ENCODE assay signal across 1 cellular context in genomic region chr7:95723583-95724180, GRCh38.
TF ChIP-seq lines count a peak whose summit lies in the region.

No MANE protein-coding gene starts in this region.

TF ChIP-seq in HepG2, 621 proteins besides CTCF, POLR2A, EP300 and RAD21 (continued from another document):
- TF ChIP-seq ZFX (CRISPR knock-in tag; IDR thresholded peaks at IDR 0.05; ENCODE audit: low read depth): no peak
- TF ChIP-seq SMC3 (IDR thresholded peaks at IDR 0.05; ENCODE audit: low read length): peak; percentile 56; the same call in 1 of the 2 replicates
- no peak for TF ChIP-seq RNF219 (CRISPR knock-in tag; IDR thresholded peaks at IDR 0.05)
- TF ChIP-seq, protein P1, sequence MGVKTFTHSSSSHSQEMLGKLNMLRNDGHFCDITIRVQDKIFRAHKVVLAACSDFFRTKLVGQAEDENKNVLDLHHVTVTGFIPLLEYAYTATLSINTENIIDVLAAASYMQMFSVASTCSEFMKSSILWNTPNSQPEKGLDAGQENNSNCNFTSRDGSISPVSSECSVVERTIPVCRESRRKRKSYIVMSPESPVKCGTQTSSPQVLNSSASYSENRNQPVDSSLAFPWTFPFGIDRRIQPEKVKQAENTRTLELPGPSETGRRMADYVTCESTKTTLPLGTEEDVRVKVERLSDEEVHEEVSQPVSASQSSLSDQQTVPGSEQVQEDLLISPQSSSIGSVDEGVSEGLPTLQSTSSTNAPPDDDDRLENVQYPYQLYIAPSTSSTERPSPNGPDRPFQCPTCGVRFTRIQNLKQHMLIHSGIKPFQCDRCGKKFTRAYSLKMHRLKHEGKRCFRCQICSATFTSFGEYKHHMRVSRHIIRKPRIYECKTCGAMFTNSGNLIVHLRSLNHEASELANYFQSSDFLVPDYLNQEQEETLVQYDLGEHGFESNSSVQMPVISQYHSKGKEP (CRISPR knock-in tag; IDR thresholded peaks at IDR 0.05): no peak
- TF ChIP-seq STAG1 (CRISPR knock-in tag; IDR thresholded peaks at IDR 0.05): peak; percentile 77
- no peak for TF ChIP-seq ZNF251 (CRISPR knock-in tag; IDR thresholded peaks at IDR 0.05)
